1 cellular context compared by ENCODE assay signal in genomic region chr7:150388709-150389531, GRCh38.
TF ChIP-seq lines count a peak whose summit lies in the region.

No MANE protein-coding gene starts in this region.

TF ChIP-seq in HepG2, 621 proteins besides CTCF, POLR2A, EP300 and RAD21 (continued from another document and continues in another):
- TF ChIP-seq ZNF646 (CRISPR knock-in tag; IDR thresholded peaks at IDR 0.05) (no peak), ZKSCAN5 (CRISPR knock-in tag; IDR thresholded peaks at IDR 0.05) (no peak), CAMTA2 (CRISPR knock-in tag; IDR thresholded peaks at IDR 0.05; ENCODE audit: borderline replicate concordance) (0 out of 2 replicates have a peak, but pooled peaks have one; percentile 59), HINFP (CRISPR knock-in tag; IDR thresholded peaks at IDR 0.05; ENCODE audit: low read depth) (peak; percentile 61; the same call in 1 of the 2 replicates), ZNF691 (CRISPR knock-in tag; IDR thresholded peaks at IDR 0.05; ENCODE audit: borderline replicate concordance, low read depth) (peak; percentile 96), IKZF5 (CRISPR knock-in tag; IDR thresholded peaks at IDR 0.05) (peak; percentile 96), ZNF879 (CRISPR knock-in tag; IDR thresholded peaks at IDR 0.05) (no peak), RCOR2 (CRISPR knock-in tag; IDR thresholded peaks at IDR 0.05) (peak; percentile 93), ZNF609 (CRISPR knock-in tag; IDR thresholded peaks at IDR 0.05; ENCODE audit: borderline replicate concordance) (peak; percentile 82), ZNF709 (CRISPR knock-in tag; IDR thresholded peaks at IDR 0.05) (0 out of 2 replicates have a peak, but pooled peaks have one; percentile 29), NBN (conservative IDR thresholded peaks at IDR 0.05) (no peak), ZNF362 (CRISPR knock-in tag; IDR thresholded peaks at IDR 0.05; ENCODE audit: borderline replicate concordance) (peak; percentile 73; the same call in 1 of the 2 replicates), TMF1 (CRISPR knock-in tag; IDR thresholded peaks at IDR 0.05; ENCODE audit: low read depth) (0 out of 2 replicates have a peak, but pooled peaks have one; percentile 45), PHF21A (CRISPR knock-in tag; IDR thresholded peaks at IDR 0.05) (peak; percentile 90), ZNF329 (CRISPR knock-in tag; IDR thresholded peaks at IDR 0.05; ENCODE audit: low read depth) (no peak), ZNF569 (CRISPR knock-in tag; IDR thresholded peaks at IDR 0.05; ENCODE audit: borderline replicate concordance) (no peak), GATAD1 (CRISPR knock-in tag; IDR thresholded peaks at IDR 0.05) (peak; percentile 78), NFKB2 (CRISPR knock-in tag; IDR thresholded peaks at IDR 0.05; ENCODE audit: borderline replicate concordance) (peak; percentile 96; the same call in 1 of the 2 replicates), ZNF576 (CRISPR knock-in tag; IDR thresholded peaks at IDR 0.05) (no peak), CCAR2 (optimal IDR thresholded peaks at IDR 0.05; ENCODE audit: low read depth, low read length) (no peak), HNRNPK (IDR thresholded peaks at IDR 0.05; ENCODE audit: low read depth, low read length, poor library complexity, severe bottlenecking) (no peak), HMGA1 (CRISPR knock-in tag; conservative IDR thresholded peaks at IDR 0.05) (no peak), NRL (CRISPR knock-in tag; IDR thresholded peaks at IDR 0.05; ENCODE audit: borderline replicate concordance) (peak; percentile 40; the same call in 1 of the 2 replicates), ELF4 (CRISPR knock-in tag; IDR thresholded peaks at IDR 0.05; ENCODE audit: borderline replicate concordance) (0 out of 2 replicates have a peak, but pooled peaks have one; percentile 13), ZNF792 (CRISPR knock-in tag; IDR thresholded peaks at IDR 0.05) (peak; percentile 95), HOXA5 (CRISPR knock-in tag; IDR thresholded peaks at IDR 0.05) (peak; percentile 98), SOX5 (CRISPR knock-in tag; IDR thresholded peaks at IDR 0.05; ENCODE audit: borderline replicate concordance) (peak; percentile 93), SNAPC5 (CRISPR knock-in tag; IDR thresholded peaks at IDR 0.05; ENCODE audit: borderline replicate concordance) (no peak), KLF13 (CRISPR knock-in tag; IDR thresholded peaks at IDR 0.05) (no peak), CSRNP2 (CRISPR knock-in tag; conservative IDR thresholded peaks at IDR 0.05; ENCODE audit: low read depth) (no peak), CCDC6 (CRISPR knock-in tag; IDR thresholded peaks at IDR 0.05) (peak; percentile 95), ZNF883 (CRISPR knock-in tag; IDR thresholded peaks at IDR 0.05; ENCODE audit: not compliant biosample characterization) (peak; percentile 54), ZNF747 (CRISPR knock-in tag; IDR thresholded peaks at IDR 0.05; ENCODE audit: borderline replicate concordance) (peak; percentile 83; the same call in 1 of the 2 replicates), ZNF589 (CRISPR knock-in tag; conservative IDR thresholded peaks at IDR 0.05) (no peak), PTBP1 (IDR thresholded peaks at IDR 0.05; ENCODE audit: low read depth, low read length, poor library complexity, severe bottlenecking) (no peak), THAP8 (CRISPR knock-in tag; IDR thresholded peaks at IDR 0.05; ENCODE audit: borderline replicate concordance) (peak; percentile 46; the same call in 1 of the 2 replicates), FOSL2 (CRISPR knock-in tag; IDR thresholded peaks at IDR 0.05) (peak; percentile 83), TFDP1 (CRISPR knock-in tag; IDR thresholded peaks at IDR 0.05; ENCODE audit: borderline replicate concordance) (peak; percentile 69; the same call in 1 of the 2 replicates)
